ENCODE assay signal across 8 cellular contexts in the genomic region with DNA sequence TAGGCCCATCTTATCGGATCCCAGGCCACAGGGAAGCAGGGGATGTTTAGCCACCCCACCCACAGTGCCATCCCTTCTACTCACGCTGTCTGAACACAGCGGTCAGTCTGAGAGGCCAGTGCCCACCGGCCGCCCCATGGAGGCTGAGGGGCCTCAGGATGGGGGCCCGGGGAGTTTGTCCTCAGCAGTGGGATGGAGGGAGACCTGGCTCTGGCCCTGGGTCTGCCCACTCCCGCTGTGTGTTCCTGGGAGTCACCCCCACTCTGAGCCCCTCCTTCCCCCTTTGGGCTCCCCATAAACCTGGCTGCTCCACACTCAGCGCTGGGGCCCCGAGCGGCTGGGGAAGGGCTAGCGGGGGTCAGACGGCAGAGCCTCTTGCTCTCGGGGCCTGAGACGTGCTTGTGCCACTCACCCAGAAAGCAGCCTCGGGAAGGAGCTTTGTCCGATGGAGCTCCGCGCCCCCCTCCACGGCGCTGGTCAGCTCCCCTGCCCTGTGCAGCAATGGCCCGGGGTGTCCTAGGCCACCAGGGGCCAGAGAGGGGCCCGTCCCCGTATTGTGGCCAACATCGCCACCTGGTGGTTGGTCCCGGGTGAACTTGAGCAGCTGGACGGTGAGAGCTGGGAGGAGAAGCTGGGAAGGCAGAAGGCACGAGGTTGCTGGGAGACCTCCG. TPM values are rescaled to one million over a fixed set of nuclear protein-coding genes. Genes with fewer than 3 reads are reported as not detected.
A peak's percentile ranks its signal among the peaks of the same experiment; 100 is the strongest.
DNase-seq lines count a peak whose midpoint lies in the region; ATAC-seq and TF ChIP-seq lines count a peak whose summit lies in the region.

No MANE protein-coding gene starts in this region.

- H3K4me3 ChIP-seq in AG10803 (ENCODE audit: low read length), result no peak overlapping the region
- no peak overlapping the region for H3K4me3 ChIP-seq in parathyroid adenoma (ENCODE audit: low read depth, low read length)

- H3K9me3 ChIP-seq in parathyroid adenoma (ENCODE audit: control insufficient read depth, low read length), result no peaks in the 10 kb centered on the region

- TF ChIP-seq CTCF in AG10803 (conservative IDR thresholded peaks at IDR 0.05; ENCODE audit: low read length) (peak; percentile 80), GM13977 (IDR thresholded peaks at IDR 0.05; ENCODE audit: extremely low read depth, insufficient read depth, missing control alignments) (peak; percentile 75), foreskin keratinocyte (conservative IDR thresholded peaks at IDR 0.05) (peak; percentile 86), parathyroid adenoma (IDR thresholded peaks at IDR 0.05) (peak; percentile 45)

- no peaks in the 10 kb centered on the region for H3K79me2 ChIP-seq in parathyroid adenoma

- no peak overlapping the region for H2AFZ ChIP-seq in parathyroid adenoma

- peak; percentile 49 for ATAC-seq in foreskin keratinocyte
- ATAC-seq in GM21526 (IDR thresholded peaks at IDR 0.05; ENCODE audit: low FRiP score, unreplicated experiment), result no peak

- no peak overlapping the region for H3K4me2 ChIP-seq in parathyroid adenoma (ENCODE audit: low read length)

- H3K4me1 ChIP-seq in foreskin keratinocyte (no peaks in the 10 kb centered on the region), parathyroid adenoma (no peaks in the 10 kb centered on the region)

- H3K27ac ChIP-seq in foreskin keratinocyte (no peak overlapping the region), parathyroid adenoma (no peak overlapping the region)

- no peak overlapping the region for H3K9ac ChIP-seq in parathyroid adenoma

- in situ Hi-C loops in GM13977 (cut with MboI; ENCODE audit: low pct_unique_long_range_greater_than_20kb, low sequenced_read_pairs, unreplicated experiment), result no loop called here

- DNase-seq in AG10803 (ENCODE audit: low read depth) (peak; percentile 60), GM13977 (ENCODE audit: low spot score) (peak; percentile 82), NCI-H526 (lab: John Stamatoyannopoulos, UW) (peak; percentile 44 to 72), foreskin keratinocyte (peak in 1 of 2 donors; percentile 34), kidney glomerular epithelial cell (lab: John Stamatoyannopoulos, UW) (no peak)
- DNase-seq in activated T-cell treated with anti-CD3 and anti-CD28 coated beads, Interleukin-2, amount 50 U/mL, for 1 hour, result peak; percentile 31

- H3K27me3 ChIP-seq in foreskin keratinocyte (peaks cover 22% of the 10 kb centered on the region), parathyroid adenoma (ENCODE audit: control insufficient read depth, insufficient read depth, low read length) (no peaks in the 10 kb centered on the region)

- H3K36me3 ChIP-seq in parathyroid adenoma (ENCODE audit: control insufficient read depth, insufficient read depth, low read length), result no peaks in the 10 kb centered on the region

RNA-seq across cellular contexts. Expression of gene LAMC3, which starts 10.9 kb away (rescaled TPM):
- total RNA-seq in foreskin keratinocyte, result 0.03 TPM in 1 of 2 replicates, not detected in the other
- not detected in 2 replicates for polyA plus RNA-seq in foreskin keratinocyte

RNA-seq across cellular contexts. Expression of gene FIBCD1, which starts 59.0 kb away (rescaled TPM):
- 1.2 and 2.7 TPM in 2 replicates for total RNA-seq in foreskin keratinocyte
- polyA plus RNA-seq in foreskin keratinocyte, result 2.6 and 3.4 TPM in 2 replicates
